ENCODE assay signal across 1 cellular context in the genomic region with DNA sequence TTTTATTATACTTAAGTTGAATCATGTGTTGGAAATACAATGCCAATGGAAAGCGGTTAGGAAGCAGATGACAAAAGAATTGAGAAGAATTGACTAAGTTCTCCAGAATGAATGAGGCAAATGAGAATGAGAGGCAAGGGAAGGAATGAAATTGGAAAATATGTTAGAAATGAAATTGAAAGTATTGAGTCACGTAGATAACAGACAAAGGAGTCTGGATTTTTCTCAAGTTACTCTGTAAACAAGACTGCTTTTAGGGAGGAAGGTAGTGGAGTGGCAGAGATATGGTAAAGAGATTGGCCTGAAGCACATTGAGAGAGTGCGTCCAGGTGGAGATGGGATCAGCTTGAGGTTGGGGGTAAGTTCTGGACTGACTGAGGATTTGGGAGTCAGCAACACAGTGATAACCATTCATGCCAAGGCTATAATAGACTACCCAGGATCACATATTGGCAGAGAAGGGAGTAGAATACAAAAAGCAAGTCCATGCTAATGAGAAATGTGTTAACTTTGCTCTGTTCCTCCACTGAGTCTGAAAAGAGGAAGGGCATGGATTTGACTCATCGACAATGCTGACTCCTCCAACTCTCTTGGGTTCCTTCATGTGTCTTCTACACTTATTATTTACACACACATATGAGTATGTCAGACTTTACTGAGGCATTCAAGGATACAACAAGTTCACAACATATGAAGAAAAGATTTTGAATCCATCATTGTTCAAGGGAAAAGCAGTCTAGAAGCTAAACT.
TF ChIP-seq lines count a peak whose summit lies in the region.

No MANE protein-coding gene starts in this region.

TF ChIP-seq in GM23338, 12 proteins besides CTCF, POLR2A, EP300 and RAD21:
- TF ChIP-seq, protein P1, sequence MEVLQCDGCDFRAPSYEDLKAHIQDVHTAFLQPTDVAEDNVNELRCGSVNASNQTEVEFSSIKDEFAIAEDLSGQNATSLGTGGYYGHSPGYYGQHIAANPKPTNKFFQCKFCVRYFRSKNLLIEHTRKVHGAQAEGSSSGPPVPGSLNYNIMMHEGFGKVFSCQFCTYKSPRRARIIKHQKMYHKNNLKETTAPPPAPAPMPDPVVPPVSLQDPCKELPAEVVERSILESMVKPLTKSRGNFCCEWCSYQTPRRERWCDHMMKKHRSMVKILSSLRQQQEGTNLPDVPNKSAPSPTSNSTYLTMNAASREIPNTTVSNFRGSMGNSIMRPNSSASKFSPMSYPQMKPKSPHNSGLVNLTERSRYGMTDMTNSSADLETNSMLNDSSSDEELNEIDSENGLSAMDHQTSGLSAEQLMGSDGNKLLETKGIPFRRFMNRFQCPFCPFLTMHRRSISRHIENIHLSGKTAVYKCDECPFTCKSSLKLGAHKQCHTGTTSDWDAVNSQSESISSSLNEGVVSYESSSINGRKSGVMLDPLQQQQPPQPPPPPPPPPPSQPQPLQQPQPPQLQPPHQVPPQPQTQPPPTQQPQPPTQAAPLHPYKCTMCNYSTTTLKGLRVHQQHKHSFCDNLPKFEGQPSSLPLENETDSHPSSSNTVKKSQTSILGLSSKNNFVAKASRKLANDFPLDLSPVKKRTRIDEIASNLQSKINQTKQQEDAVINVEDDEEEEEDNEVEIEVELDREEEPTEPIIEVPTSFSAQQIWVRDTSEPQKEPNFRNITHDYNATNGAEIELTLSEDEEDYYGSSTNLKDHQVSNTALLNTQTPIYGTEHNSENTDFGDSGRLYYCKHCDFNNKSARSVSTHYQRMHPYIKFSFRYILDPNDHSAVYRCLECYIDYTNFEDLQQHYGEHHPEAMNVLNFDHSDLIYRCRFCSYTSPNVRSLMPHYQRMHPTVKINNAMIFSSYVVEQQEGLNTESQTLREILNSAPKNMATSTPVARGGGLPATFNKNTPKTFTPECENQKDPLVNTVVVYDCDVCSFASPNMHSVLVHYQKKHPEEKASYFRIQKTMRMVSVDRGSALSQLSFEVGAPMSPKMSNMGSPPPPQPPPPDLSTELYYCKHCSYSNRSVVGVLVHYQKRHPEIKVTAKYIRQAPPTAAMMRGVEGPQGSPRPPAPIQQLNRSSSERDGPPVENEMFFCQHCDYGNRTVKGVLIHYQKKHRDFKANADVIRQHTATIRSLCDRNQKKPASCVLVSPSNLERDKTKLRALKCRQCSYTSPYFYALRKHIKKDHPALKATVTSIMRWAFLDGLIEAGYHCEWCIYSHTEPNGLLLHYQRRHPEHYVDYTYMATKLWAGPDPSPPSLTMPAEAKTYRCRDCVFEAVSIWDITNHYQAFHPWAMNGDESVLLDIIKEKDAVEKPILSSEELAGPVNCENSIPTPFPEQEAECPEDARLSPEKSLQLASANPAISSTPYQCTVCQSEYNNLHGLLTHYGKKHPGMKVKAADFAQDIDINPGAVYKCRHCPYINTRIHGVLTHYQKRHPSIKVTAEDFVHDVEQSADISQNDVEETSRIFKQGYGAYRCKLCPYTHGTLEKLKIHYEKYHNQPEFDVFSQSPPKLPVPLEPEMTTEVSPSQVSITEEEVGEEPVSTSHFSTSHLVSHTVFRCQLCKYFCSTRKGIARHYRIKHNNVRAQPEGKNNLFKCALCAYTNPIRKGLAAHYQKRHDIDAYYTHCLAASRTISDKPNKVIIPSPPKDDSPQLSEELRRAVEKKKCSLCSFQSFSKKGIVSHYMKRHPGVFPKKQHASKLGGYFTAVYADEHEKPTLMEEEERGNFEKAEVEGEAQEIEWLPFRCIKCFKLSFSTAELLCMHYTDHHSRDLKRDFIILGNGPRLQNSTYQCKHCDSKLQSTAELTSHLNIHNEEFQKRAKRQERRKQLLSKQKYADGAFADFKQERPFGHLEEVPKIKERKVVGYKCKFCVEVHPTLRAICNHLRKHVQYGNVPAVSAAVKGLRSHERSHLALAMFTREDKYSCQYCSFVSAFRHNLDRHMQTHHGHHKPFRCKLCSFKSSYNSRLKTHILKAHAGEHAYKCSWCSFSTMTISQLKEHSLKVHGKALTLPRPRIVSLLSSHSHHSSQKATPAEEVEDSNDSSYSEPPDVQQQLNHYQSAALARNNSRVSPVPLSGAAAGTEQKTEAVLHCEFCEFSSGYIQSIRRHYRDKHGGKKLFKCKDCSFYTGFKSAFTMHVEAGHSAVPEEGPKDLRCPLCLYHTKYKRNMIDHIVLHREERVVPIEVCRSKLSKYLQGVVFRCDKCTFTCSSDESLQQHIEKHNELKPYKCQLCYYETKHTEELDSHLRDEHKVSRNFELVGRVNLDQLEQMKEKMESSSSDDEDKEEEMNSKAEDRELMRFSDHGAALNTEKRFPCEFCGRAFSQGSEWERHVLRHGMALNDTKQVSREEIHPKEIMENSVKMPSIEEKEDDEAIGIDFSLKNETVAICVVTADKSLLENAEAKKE (CRISPR knock-in tag; IDR thresholded peaks at IDR 0.05), result no peak
- TF ChIP-seq POLR2AphosphoS5 (IDR thresholded peaks at IDR 0.05; ENCODE audit: low read depth) (no peak), NANOG (IDR thresholded peaks at IDR 0.05; ENCODE audit: borderline replicate concordance) (no peak), STAT1 (IDR thresholded peaks at IDR 0.05; ENCODE audit: unreplicated experiment) (no peak), ZNF331 (CRISPR knock-in tag; IDR thresholded peaks at IDR 0.05; ENCODE audit: low read depth) (no peak), JUNB (IDR thresholded peaks at IDR 0.05; ENCODE audit: unreplicated experiment) (no peak), EZH2phosphoT487 (IDR thresholded peaks at IDR 0.05; ENCODE audit: unreplicated experiment) (no peak), EZH2 (IDR thresholded peaks at IDR 0.05; ENCODE audit: low read depth, unreplicated experiment) (no peak)
- TF ChIP-seq, protein P2, sequence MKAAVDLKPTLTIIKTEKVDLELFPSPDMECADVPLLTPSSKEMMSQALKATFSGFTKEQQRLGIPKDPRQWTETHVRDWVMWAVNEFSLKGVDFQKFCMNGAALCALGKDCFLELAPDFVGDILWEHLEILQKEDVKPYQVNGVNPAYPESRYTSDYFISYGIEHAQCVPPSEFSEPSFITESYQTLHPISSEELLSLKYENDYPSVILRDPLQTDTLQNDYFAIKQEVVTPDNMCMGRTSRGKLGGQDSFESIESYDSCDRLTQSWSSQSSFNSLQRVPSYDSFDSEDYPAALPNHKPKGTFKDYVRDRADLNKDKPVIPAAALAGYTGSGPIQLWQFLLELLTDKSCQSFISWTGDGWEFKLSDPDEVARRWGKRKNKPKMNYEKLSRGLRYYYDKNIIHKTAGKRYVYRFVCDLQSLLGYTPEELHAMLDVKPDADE (IDR thresholded peaks at IDR 0.05), result no peak
- TF ChIP-seq, protein P3, sequence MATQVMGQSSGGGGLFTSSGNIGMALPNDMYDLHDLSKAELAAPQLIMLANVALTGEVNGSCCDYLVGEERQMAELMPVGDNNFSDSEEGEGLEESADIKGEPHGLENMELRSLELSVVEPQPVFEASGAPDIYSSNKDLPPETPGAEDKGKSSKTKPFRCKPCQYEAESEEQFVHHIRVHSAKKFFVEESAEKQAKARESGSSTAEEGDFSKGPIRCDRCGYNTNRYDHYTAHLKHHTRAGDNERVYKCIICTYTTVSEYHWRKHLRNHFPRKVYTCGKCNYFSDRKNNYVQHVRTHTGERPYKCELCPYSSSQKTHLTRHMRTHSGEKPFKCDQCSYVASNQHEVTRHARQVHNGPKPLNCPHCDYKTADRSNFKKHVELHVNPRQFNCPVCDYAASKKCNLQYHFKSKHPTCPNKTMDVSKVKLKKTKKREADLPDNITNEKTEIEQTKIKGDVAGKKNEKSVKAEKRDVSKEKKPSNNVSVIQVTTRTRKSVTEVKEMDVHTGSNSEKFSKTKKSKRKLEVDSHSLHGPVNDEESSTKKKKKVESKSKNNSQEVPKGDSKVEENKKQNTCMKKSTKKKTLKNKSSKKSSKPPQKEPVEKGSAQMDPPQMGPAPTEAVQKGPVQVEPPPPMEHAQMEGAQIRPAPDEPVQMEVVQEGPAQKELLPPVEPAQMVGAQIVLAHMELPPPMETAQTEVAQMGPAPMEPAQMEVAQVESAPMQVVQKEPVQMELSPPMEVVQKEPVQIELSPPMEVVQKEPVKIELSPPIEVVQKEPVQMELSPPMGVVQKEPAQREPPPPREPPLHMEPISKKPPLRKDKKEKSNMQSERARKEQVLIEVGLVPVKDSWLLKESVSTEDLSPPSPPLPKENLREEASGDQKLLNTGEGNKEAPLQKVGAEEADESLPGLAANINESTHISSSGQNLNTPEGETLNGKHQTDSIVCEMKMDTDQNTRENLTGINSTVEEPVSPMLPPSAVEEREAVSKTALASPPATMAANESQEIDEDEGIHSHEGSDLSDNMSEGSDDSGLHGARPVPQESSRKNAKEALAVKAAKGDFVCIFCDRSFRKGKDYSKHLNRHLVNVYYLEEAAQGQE (IDR thresholded peaks at IDR 0.05; ENCODE audit: unreplicated experiment), result no peak
